Comparison of ENCODE assay signal across 9 cellular contexts in the genomic region with DNA sequence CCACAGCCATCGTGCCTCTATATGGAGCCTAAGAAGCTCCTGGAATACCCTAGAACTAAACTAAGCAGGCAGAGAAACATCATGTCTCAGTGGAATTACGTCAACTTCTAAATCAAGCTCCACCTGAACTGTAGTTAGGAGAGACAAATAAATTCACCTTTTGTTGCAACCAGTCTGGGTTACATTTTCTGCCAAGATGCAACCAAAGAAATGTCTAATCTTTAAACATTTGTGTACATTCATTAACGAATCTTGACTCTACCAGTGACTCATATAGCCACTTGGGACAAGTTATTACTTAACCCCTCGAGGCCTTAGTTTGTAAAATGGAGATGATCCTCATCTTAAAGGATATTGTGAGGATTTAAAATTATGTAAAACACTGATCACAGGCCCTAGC. TPM values are rescaled to one million over a fixed set of nuclear protein-coding genes. Genes with fewer than 3 reads are reported as not detected.
DNase-seq lines count a peak whose midpoint lies in the region; ATAC-seq and TF ChIP-seq lines count a peak whose summit lies in the region.
"Had no signal": no experiment of that assay in that cellular context is flagged by ENCODE, and none has a peak within 500 bp of the region (broad histone marks: within the 10 kb centered on the region; RNA-seq: fewer than 3 reads in every experiment).

No MANE protein-coding gene starts in this region.

- no peak overlapping the region for H3K27ac ChIP-seq in upper lobe of right lung

- intact Hi-C loops in upper lobe of right lung (cut with DNase I), result no loop called here

- TF ChIP-seq CTCF in epithelial cell of proximal tubule (conservative IDR thresholded peaks at IDR 0.05; ENCODE audit: low read depth, low read length), result no peak
- no peak for TF ChIP-seq CTCF in upper lobe of right lung (IDR thresholded peaks at IDR 0.05)

- peak; percentile 81 for DNase-seq in epithelial cell of proximal tubule (ENCODE audit: low read depth)
- DNase-seq in upper lobe of right lung, result no peak
- DNase-seq in MV-4-11 (lab: John Stamatoyannopoulos, UW), result no peak
- no peak for DNase-seq in iPS-NIHi11 (ENCODE audit: low spot score)
- no peak for DNase-seq in T-helper 1 cell
- DNase-seq: activated CD8-positive, alpha-beta memory T cell treated with anti-CD3 and anti-CD28 coated beads, Interleukin-2, amount 50 U/mL, for 48 hours; RPMI8226 had no signal

- ATAC-seq in GM21447 (IDR thresholded peaks at IDR 0.05; ENCODE audit: unreplicated experiment) (peak; percentile 76), HG03378 (IDR thresholded peaks at IDR 0.05; ENCODE audit: unreplicated experiment) (peak; percentile 79), upper lobe of right lung (peak; percentile 36)

- H3K27me3 ChIP-seq in upper lobe of right lung, result no peaks in the 10 kb centered on the region

- H3K4me1 ChIP-seq in upper lobe of right lung, result peaks cover 44% of the 10 kb centered on the region

- H3K4me3 ChIP-seq in epithelial cell of proximal tubule (ENCODE audit: low read depth, low read length) (no peak overlapping the region), upper lobe of right lung (no peak overlapping the region)

- no peaks in the 10 kb centered on the region for H3K9me3 ChIP-seq in upper lobe of right lung

- no peaks in the 10 kb centered on the region for H3K36me3 ChIP-seq in upper lobe of right lung

RNA-seq across cellular contexts. Expression of gene PTPRK, which starts 8.9 kb away (rescaled TPM):
- 41.5 and 42.5 TPM in 2 replicates for total RNA-seq in epithelial cell of proximal tubule
- total RNA-seq in upper lobe of right lung, result 64.6 TPM
